ENCODE assay signal across 6 cellular contexts in the genomic region with DNA sequence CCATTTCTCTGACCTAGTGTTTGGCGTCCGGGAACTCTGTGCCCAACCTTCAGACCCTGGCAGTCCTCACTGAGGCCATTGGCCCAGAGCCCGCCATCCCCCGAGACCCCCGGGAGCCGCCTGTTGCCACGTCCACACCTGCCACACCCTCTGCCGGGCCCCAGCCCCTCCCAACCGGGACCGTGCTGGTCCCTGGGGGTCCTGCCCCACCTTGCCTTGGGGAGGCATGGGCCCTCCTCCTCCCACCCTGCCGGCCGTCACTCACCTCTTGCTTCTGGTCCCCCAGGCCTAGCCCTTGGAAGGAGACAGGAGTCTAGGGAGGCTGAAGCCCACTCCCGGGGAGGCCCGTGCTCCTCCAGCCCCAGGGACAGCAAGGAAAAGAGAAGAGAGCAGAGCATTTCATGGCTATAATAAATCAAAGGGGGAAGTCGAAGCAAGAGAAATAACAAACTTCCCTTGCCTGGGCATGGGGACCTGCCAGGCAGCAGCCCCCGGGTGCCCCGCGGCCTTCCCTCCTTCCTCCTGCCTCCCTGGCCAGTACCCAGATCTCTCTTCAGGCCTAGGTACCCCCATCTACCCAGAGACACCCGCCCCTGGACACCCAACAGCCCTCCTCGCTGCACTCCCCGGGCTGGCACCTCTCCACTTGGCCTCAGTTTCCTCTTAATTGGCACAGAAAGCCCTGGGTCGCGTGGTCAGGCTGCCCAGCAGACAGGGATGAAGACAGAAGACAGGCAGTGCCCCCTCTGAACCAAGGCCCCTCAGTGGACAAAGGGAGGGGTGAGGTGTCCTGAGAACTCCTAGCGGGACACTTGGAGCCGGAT. TPM values are rescaled to one million over a fixed set of nuclear protein-coding genes. Genes with fewer than 3 reads are reported as not detected.
DNase-seq lines count a peak whose midpoint lies in the region; ATAC-seq and TF ChIP-seq lines count a peak whose summit lies in the region.

No MANE protein-coding gene starts in this region.

- H3K27me3 ChIP-seq in esophagus squamous epithelium (no peaks in the 10 kb centered on the region), thyroid gland (no peaks in the 10 kb centered on the region)

- TF ChIP-seq CTCF in esophagus squamous epithelium (IDR thresholded peaks at IDR 0.05) = no peak
- TF ChIP-seq CTCF in thyroid gland (IDR thresholded peaks at IDR 0.05) = no peak

- H3K4me3 ChIP-seq in esophagus squamous epithelium (peak overlapping the region in 2 of 4 donors; percentile 13 to 41), thyroid gland (replicated peaks in 1 of 3) (no peak overlapping the region)

- whole genome bisulfite sequencing in esophagus squamous epithelium, 2 donors = 71 to 90% methylated on average over 2 to 13 of the region's 25 CpGs
- 91% methylated on average over 18 to 22 of the region's 25 CpGs for WGBS in thyroid gland, 2 donors

- no peaks in the 10 kb centered on the region for H3K36me3 ChIP-seq in esophagus squamous epithelium
- H3K36me3 ChIP-seq in thyroid gland = no peaks in the 10 kb centered on the region

- peak; percentile 81 for DNase-seq in activated CD8-positive, alpha-beta memory T cell treated with anti-CD3 and anti-CD28 coated beads for 24 hours
- DNase-seq in activated CD8-positive, alpha-beta memory T cell treated with anti-CD3 and anti-CD28 coated beads, Interleukin-2, amount 50 U/mL, for 4 hours = no peak
- DNase-seq in esophagus squamous epithelium (lab: John Stamatoyannopoulos, UW) = no peak
- DNase-seq in thyroid gland = no peak
- DNase-seq in NCI-H2029 treated with DMSO at 0.1 percent for 48 hours (lab: John Stamatoyannopoulos, UW) = no peak

- TF ChIP-seq POLR2A in esophagus squamous epithelium (IDR thresholded peaks at IDR 0.05) (no peak), thyroid gland (IDR thresholded peaks at IDR 0.05) (no peak)

- ATAC-seq in HG03175 (IDR thresholded peaks at IDR 0.05; ENCODE audit: unreplicated experiment) = no peak

- intact Hi-C loops in esophagus squamous epithelium (cut with DNase I) = no loop called here
- intact Hi-C loops in thyroid gland (cut with DNase I) = no loop called here

- H3K9me3 ChIP-seq in esophagus squamous epithelium = no peaks in the 10 kb centered on the region
- H3K9me3 ChIP-seq in thyroid gland = no peaks in the 10 kb centered on the region

- H3K4me1 ChIP-seq in esophagus squamous epithelium = peaks cover 10 to 72% (median 22%) of the 10 kb centered on the region in 3 donors
- H3K4me1 ChIP-seq in thyroid gland = peaks cover 0 to 28% of the 10 kb centered on the region in 2 donors

- H3K27ac ChIP-seq in esophagus squamous epithelium = peak overlapping the region; percentile 79 to 94 (median 84)
- H3K27ac ChIP-seq in thyroid gland = peak overlapping the region; percentile 68 to 88 (median 75)

RNA-seq across cellular contexts. Expression of a gene that starts 13.0 kb away (rescaled TPM):
- 10 to 100 TPM; 10.9 to 44.3 (median 13.8) TPM for total RNA-seq in esophagus squamous epithelium
- total RNA-seq in thyroid gland = 10 to 100 TPM; 51.3 to 84.3 (median 66.8) TPM

RNA-seq across cellular contexts. Expression of a gene that starts 17.1 kb away (rescaled TPM):
- 10 to 100 TPM in 2 of 4 donors, 1 to 10 TPM in 2; 2.6 to 15.4 (median 8.8) TPM for total RNA-seq in esophagus squamous epithelium
- total RNA-seq in thyroid gland = 10 to 100 TPM in 1 of 4 donors, 1 to 10 TPM in 3; 4.8 to 18.0 (median 5.8) TPM

RNA-seq across cellular contexts. Expression of a gene that starts 30.8 kb away (rescaled TPM):
- 100 to 1,000 TPM in 3 of 4 donors, 10 to 100 TPM in 1; 72.9 to 134 (median 122) TPM for total RNA-seq in esophagus squamous epithelium
- 100 to 1,000 TPM in 2 of 4 donors, 10 to 100 TPM in 2; 92.7 to 240 (median 123) TPM for total RNA-seq in thyroid gland

RNA-seq across cellular contexts. Expression of a gene that starts 42.9 kb away (rescaled TPM):
- total RNA-seq in esophagus squamous epithelium (under 1 TPM in 1 of 4 donors, not detected in 3; 0.08 TPM), thyroid gland (not detected)

RNA-seq across cellular contexts. Expression of a gene that starts 53.5 kb away (rescaled TPM):
- total RNA-seq in esophagus squamous epithelium = under 1 TPM in 1 of 4 donors, not detected in 3; 0.38 TPM
- total RNA-seq in thyroid gland = under 1 TPM in 1 of 4 donors, not detected in 3; 0.67 TPM
